24 cellular contexts compared by ENCODE assay signal in the genomic region with DNA sequence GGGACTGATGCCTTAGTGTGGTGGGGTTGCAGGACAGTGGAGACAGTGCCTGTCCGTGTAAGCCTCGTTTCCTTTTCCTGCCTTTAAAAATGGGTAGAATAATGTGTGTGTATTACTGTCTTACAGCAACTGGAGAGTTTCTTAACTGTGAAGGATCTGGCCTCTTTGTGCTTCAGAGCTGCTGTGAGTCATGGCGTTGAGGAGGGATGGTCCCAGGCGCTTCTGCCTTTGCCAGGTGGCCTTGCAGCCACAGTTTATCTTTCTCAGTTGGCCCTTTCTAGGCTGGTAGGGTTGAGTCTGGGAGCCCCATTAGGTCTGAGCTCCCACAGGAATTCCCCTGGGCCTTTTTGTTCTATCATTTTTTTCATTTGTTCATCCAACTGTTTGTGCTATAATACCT. TPM values are rescaled to one million over a fixed set of nuclear protein-coding genes. Genes with fewer than 3 reads are reported as not detected.
"Had no signal": no experiment of that assay in that cellular context is flagged by ENCODE, and none has a peak within 500 bp of the region (broad histone marks: within the 10 kb centered on the region; RNA-seq: fewer than 3 reads in every experiment).

No MANE protein-coding gene starts in this region.

- DNase-seq: activated CD4-positive, alpha-beta T cell treated with anti-CD3 and anti-CD28 coated beads for 4 hours; activated CD8-positive, alpha-beta memory T cell treated with anti-CD3 and anti-CD28 coated beads, Interleukin-2, amount 10 ng/mL, durations not matched to agents 7 days and 5 days; activated naive CD8-positive, alpha-beta T cell treated with anti-CD3 and anti-CD28 coated beads, Interleukin-2, amount 10 ng/mL, durations not matched to agents 7 days and 5 days; activated T-cell treated with anti-CD3 and anti-CD28 coated beads, Interleukin-2, amount 50 U/mL, for 48 hours; amniotic stem cell; body of pancreas; IMR-90; Kasumi-1; KBM-7; NCI-H1105 treated with DMSO at 0.1 percent for 48 hours; NCI-H1436 treated with DMSO at 0.1 percent for 48 hours; NCI-H187; NCI-H2081; NCI-H510A treated with DMSO at 0.1 percent for 48 hours; NCI-H69; SHP77; SW 1271 had no signal

- ATAC-seq: activated CD4-positive, CD25-positive, alpha-beta regulatory T cell treated with anti-CD3 and anti-CD28 coated beads, Interleukin-2, amount 50 U/mL, for 24 hours; activated CD8-positive, alpha-beta memory T cell treated with anti-CD3 and anti-CD28 coated beads, Interleukin-2, amount 10 ng/mL, durations not matched to agents 7 days and 5 days; body of pancreas; SK-N-SH treated with all-trans-retinoic acid at 6 μM for 48 hours had no signal

- H3K27ac Mint-ChIP-seq: activated CD8-positive, alpha-beta memory T cell treated with anti-CD3 and anti-CD28 coated beads, Interleukin-2, amount 10 ng/mL, durations not matched to agents 7 days and 5 days; activated naive CD8-positive, alpha-beta T cell treated with anti-CD3 and anti-CD28 coated beads, Interleukin-2, amount 10 ng/mL, durations not matched to agents 7 days and 5 days; activated T-helper 2 cell treated with anti-CD3 and anti-CD28 coated beads, Interferon-gamma antibody, Interleukin-2, Interleukin-4, amounts not matched to agents 10 μg/mL and 5 μg/mL and 100 μg/mL, durations not matched to agents 14 hours and 24 hours and 36 hours had no signal

- H3K27me3 Mint-ChIP-seq: activated CD8-positive, alpha-beta memory T cell treated with anti-CD3 and anti-CD28 coated beads, Interleukin-2, amount 10 ng/mL, durations not matched to agents 7 days and 5 days; activated naive CD8-positive, alpha-beta T cell treated with anti-CD3 and anti-CD28 coated beads, Interleukin-2, amount 10 ng/mL, durations not matched to agents 7 days and 5 days; central memory CD8-positive, alpha-beta T cell had no signal

- H3K4me3 Mint-ChIP-seq: activated CD8-positive, alpha-beta memory T cell treated with anti-CD3 and anti-CD28 coated beads, Interleukin-2, amount 10 ng/mL, durations not matched to agents 7 days and 5 days; activated naive CD8-positive, alpha-beta T cell treated with anti-CD3 and anti-CD28 coated beads, Interleukin-2, amount 10 ng/mL, durations not matched to agents 7 days and 5 days; central memory CD8-positive, alpha-beta T cell had no signal

- H3K9me3 Mint-ChIP-seq: activated naive CD8-positive, alpha-beta T cell treated with anti-CD3 and anti-CD28 coated beads, Interleukin-2, amount 10 ng/mL, durations not matched to agents 7 days and 5 days; activated T-helper 2 cell treated with anti-CD3 and anti-CD28 coated beads, Interferon-gamma antibody, Interleukin-2, Interleukin-4, amounts not matched to agents 10 μg/mL and 5 μg/mL and 100 μg/mL, durations not matched to agents 14 hours and 24 hours and 36 hours; central memory CD8-positive, alpha-beta T cell had no signal

- H3K4me1 Mint-ChIP-seq: central memory CD8-positive, alpha-beta T cell had no signal

RNA-seq across cellular contexts. Expression of gene NOTO, which starts 21.4 kb away (rescaled TPM):
- total RNA-seq: activated CD8-positive, alpha-beta memory T cell treated with anti-CD3 and anti-CD28 coated beads, Interleukin-2, amount 10 ng/mL, durations not matched to agents 7 days and 5 days; activated naive CD8-positive, alpha-beta T cell treated with anti-CD3 and anti-CD28 coated beads, Interleukin-2, amount 10 ng/mL, durations not matched to agents 7 days and 5 days; activated T-helper 2 cell treated with anti-CD3 and anti-CD28 coated beads, Interferon-gamma antibody, Interleukin-2, Interleukin-4, amounts not matched to agents 10 μg/mL and 5 μg/mL and 100 μg/mL, durations not matched to agents 14 hours and 24 hours and 36 hours; ascending aorta; body of pancreas; IMR-90; SJSA1; T-helper 1 cell treated with Interleukin-12 subunit alpha and Interleukin-12 subunit beta and Interleukin-4 antibody, amounts not matched to agents 30 ng/mL and 1 ng/mL, for 36 hours had no signal
